22 cellular contexts compared by ENCODE assay signal in genomic region chr3:7734456-7734855, GRCh38.
A peak's percentile ranks its signal among the peaks of the same experiment; 100 is the strongest.
DNase-seq lines count a peak whose midpoint lies in the region; ATAC-seq, FAIRE-seq and TF ChIP-seq lines count a peak whose summit lies in the region.
"Had no signal": no experiment of that assay in that cellular context is flagged by ENCODE, and none has a peak within 500 bp of the region (broad histone marks: within the 10 kb centered on the region; RNA-seq: fewer than 3 reads in every experiment).

No MANE protein-coding gene starts in this region.

- no peak for ATAC-seq in HG03108 (IDR thresholded peaks at IDR 0.05; ENCODE audit: unreplicated experiment)
- ATAC-seq: PC-3 had no signal

- H3K27me3 ChIP-seq in bronchial epithelial cell (ENCODE audit: control insufficient read depth, insufficient read depth, low read length): no peaks in the 10 kb centered on the region

- TF ChIP-seq CTCF in bronchial epithelial cell (IDR thresholded peaks at IDR 0.05; ENCODE audit: insufficient read depth, low read length, severe bottlenecking) (no peak), fibroblast of mammary gland (conservative IDR thresholded peaks at IDR 0.05; ENCODE audit: control insufficient read depth, insufficient read depth, low read depth, low read length) (no peak)

- no peak for FAIRE-seq in bronchial epithelial cell (lab: Jason Lieb, UNC)
- FAIRE-seq: G401.6, GM18507, HTR-8/SVneo had no signal

- peak; percentile 6 for DNase-seq in NCI-H69 (lab: John Stamatoyannopoulos, UW)
- peak; percentile 75 for DNase-seq in bronchial epithelial cell (ENCODE audit: low read depth)
- peak; percentile 56 for DNase-seq in fibroblast of mammary gland (ENCODE audit: low read depth)
- peak; percentile 44 for DNase-seq in renal cortical epithelial cell (ENCODE audit: low read depth)
- no peak for DNase-seq in COLO668 (lab: John Stamatoyannopoulos, UW; ENCODE audit: unreplicated experiment)
- no peak for DNase-seq in hippocampal formation (lab: John Stamatoyannopoulos, UW)
- DNase-seq: CD8-positive, alpha-beta memory T cell; GOT3; HCEC 1CT; IMR-90; NCI-H1694; NCI-H2081; NCI-H2171; NCI-H524 treated with DMSO at 0.1 percent for 48 hours; PC-3; RPMI8226; SHP77 had no signal

- H3K4me3 ChIP-seq in bronchial epithelial cell (ENCODE audit: low read depth, low read length) (no peak overlapping the region), fibroblast of mammary gland (ENCODE audit: control insufficient read depth, low read depth, low read length) (no peak overlapping the region)
- H3K4me3 ChIP-seq: SK-N-MC had no signal

- H3K36me3 ChIP-seq in bronchial epithelial cell (ENCODE audit: control insufficient read depth, insufficient read depth, low read length): no peaks in the 10 kb centered on the region

Comparison
In these comparisons a context has a peak if more than half of its experiments do, and no peak if none do; other contexts are left out.
1. DNase-seq: peak in NCI-H69 (single experiment), bronchial epithelial cell (single experiment), fibroblast of mammary gland (single experiment) and renal cortical epithelial cell (single experiment); none in COLO668 (single experiment) and hippocampal formation (0 of 2).